2 cellular contexts compared by ENCODE assay signal in genomic region chr11:119706887-119707286, GRCh38.
TF ChIP-seq lines count a peak whose summit lies in the region.

No MANE protein-coding gene starts in this region.

TF ChIP-seq in SK-N-SH, 30 proteins besides CTCF, POLR2A, EP300 and RAD21 (continued from another document):
- TF ChIP-seq ZBTB33 (IDR thresholded peaks at IDR 0.05; ENCODE audit: borderline replicate concordance, low read depth) (no peak), USF1 (IDR thresholded peaks at IDR 0.05; ENCODE audit: borderline replicate concordance, low read depth) (no peak), NFIC (IDR thresholded peaks at IDR 0.05; ENCODE audit: borderline replicate concordance) (no peak), TEAD4 (IDR thresholded peaks at IDR 0.05; ENCODE audit: borderline replicate concordance, insufficient read depth) (no peak)
TF ChIP-seq in SK-N-SH: peak in this region for 0.

TF ChIP-seq in SK-N-SH treated with all-trans-retinoic acid at 6 μM for 48 hours, 23 proteins besides CTCF, POLR2A, EP300 and RAD21 (continued from another document):
- TF ChIP-seq TSHZ2 (CRISPR knock-in tag; IDR thresholded peaks at IDR 0.05) (no peak), POU6F1 (CRISPR knock-in tag; IDR thresholded peaks at IDR 0.05; ENCODE audit: borderline replicate concordance, low read depth) (no peak), TCF4 (CRISPR knock-in tag; IDR thresholded peaks at IDR 0.05; ENCODE audit: borderline replicate concordance) (no peak), PPARA (CRISPR knock-in tag; IDR thresholded peaks at IDR 0.05; ENCODE audit: borderline replicate concordance) (no peak), ISL1 (CRISPR knock-in tag; IDR thresholded peaks at IDR 0.05) (no peak), ZNF8 (CRISPR knock-in tag; IDR thresholded peaks at IDR 0.05) (no peak), PATZ1 (CRISPR knock-in tag; IDR thresholded peaks at IDR 0.05; ENCODE audit: borderline replicate concordance) (no peak), SNAI2 (CRISPR knock-in tag; IDR thresholded peaks at IDR 0.05) (no peak)
